1 cellular context compared by ENCODE assay signal in the genomic region with DNA sequence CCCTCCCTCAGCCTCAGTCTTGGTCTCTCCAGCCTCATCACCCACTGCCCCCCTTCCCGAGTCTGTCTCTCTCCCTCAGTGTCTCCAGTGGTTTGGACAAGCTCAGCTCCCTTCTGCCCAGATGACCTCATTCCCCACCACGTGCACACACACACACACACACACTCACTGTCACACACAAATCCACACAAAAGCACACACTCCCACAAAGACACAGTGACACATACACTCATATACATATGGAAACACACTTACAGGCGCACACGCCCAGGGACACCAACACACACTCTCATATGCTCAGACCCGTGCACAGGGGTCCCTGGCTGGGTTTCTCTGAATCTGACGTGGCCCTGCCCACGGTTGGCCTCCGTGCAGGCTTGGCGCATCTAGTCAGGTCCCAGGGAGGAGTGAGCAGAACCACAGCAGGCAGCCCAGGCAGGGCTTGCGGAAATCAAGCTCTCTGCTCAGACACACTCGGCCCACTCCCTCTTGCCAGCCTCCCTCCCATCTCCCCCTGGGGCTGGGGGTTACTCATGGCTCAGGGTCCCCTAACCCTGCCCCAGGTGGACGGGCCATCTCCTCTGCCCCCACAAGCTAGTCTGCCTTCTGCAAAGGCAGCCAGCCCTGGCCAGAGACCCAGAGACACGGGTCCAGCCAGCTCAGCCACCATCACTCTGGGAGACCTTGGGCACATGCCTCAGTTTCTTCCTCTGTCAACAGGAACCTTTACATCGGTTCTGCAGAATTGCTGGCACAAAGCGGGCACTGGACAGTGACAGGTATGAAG.
TF ChIP-seq lines count a peak whose summit lies in the region.

No MANE protein-coding gene starts in this region.

TF ChIP-seq in HCT116, 20 proteins besides CTCF, POLR2A, EP300 and RAD21 (continued from another document):
- TF ChIP-seq REST (IDR thresholded peaks at IDR 0.05; ENCODE audit: low read depth) = no peak
